ENCODE assay signal across 8 cellular contexts in genomic region chr15:45522931-45523331, GRCh38. TPM values are rescaled to one million over a fixed set of nuclear protein-coding genes. Genes with fewer than 3 reads are reported as not detected.
A peak's percentile ranks its signal among the peaks of the same experiment; 100 is the strongest.
DNase-seq lines count a peak whose midpoint lies in the region; ATAC-seq and TF ChIP-seq lines count a peak whose summit lies in the region.

No MANE protein-coding gene starts in this region.

- ATAC-seq in left lobe of liver (peak; percentile 26), HG03520 (IDR thresholded peaks at IDR 0.05; ENCODE audit: unreplicated experiment) (no peak)

- TF ChIP-seq POLR2A in breast epithelium (IDR thresholded peaks at IDR 0.05) = no peak

- no peaks in the 10 kb centered on the region for H3K4me1 ChIP-seq in breast epithelium
- H3K4me1 ChIP-seq in subcutaneous abdominal adipose tissue (ENCODE audit: control insufficient read depth in 5 of 5, insufficient read depth in 5 of 5, low read length in 5 of 5) = peaks cover 1 to 28% (median 22%) of the 10 kb centered on the region in 5 donors

- no peaks in the 10 kb centered on the region for H3K36me3 ChIP-seq in breast epithelium
- no peaks in the 10 kb centered on the region for H3K36me3 ChIP-seq in subcutaneous abdominal adipose tissue (ENCODE audit: control insufficient read depth in 5 of 5, insufficient read depth in 5 of 5, low read length in 5 of 5)

- H3K27ac ChIP-seq in breast epithelium = peak overlapping the region; percentile 79 to 92
- H3K27ac ChIP-seq in subcutaneous abdominal adipose tissue (ENCODE audit: low read depth, low read length) = peak overlapping the region; percentile 56

- peak overlapping the region; percentile 78 for H3K4me3 ChIP-seq in LNCaP clone FGC (ENCODE audit: low read depth, low read length)
- H3K4me3 ChIP-seq in breast epithelium = peak overlapping the region; percentile 75 to 85 (median 80)
- peak overlapping the region; percentile 67 to 97 (median 88) for H3K4me3 ChIP-seq in subcutaneous abdominal adipose tissue (ENCODE audit: low read depth in 1 of 5, low read length in 5 of 5)

- intact Hi-C loops in breast epithelium (cut with DNase I; ENCODE audit: low total_unique reads) = no loop called here

- no peak for TF ChIP-seq CTCF in LNCaP clone FGC (IDR thresholded peaks at IDR 0.05; ENCODE audit: control insufficient read depth, extremely low read depth, insufficient read depth)
- no peak for TF ChIP-seq CTCF in breast epithelium (IDR thresholded peaks at IDR 0.05)

- H3K9me3 ChIP-seq in breast epithelium = no peaks in the 10 kb centered on the region
- H3K9me3 ChIP-seq in subcutaneous abdominal adipose tissue (ENCODE audit: control insufficient read depth in 5 of 5, low read length in 5 of 5) = no peaks in the 10 kb centered on the region

- in situ Hi-C loops in G401 (cut with HindIII; ENCODE audit: low sequenced_read_pairs) = no loop called here

- DNase-seq in G401 (ENCODE audit: low spot score) = peak; percentile 65
- peak; percentile 80 for DNase-seq in LNCaP clone FGC (ENCODE audit: low read depth)
- peak in 1 of 2 donors; percentile 20 for DNase-seq in breast epithelium (ENCODE audit: low spot score in 2 of 2)
- no peak for DNase-seq in left lobe of liver (ENCODE audit: low spot score)
- DNase-seq in DMS79 treated with DMSO at 0.1 percent for 48 hours (lab: John Stamatoyannopoulos, UW) = no peak
- DNase-seq in GDM1 (lab: John Stamatoyannopoulos, UW) = no peak

- H3K9ac ChIP-seq in subcutaneous abdominal adipose tissue (ENCODE audit: low read length in 5 of 5) = peak overlapping the region in 4 of 5 donors; percentile 48 to 88 (median 73)

- H3K27me3 ChIP-seq in breast epithelium (no peaks in the 10 kb centered on the region), subcutaneous abdominal adipose tissue (ENCODE audit: control insufficient read depth in 5 of 5, insufficient read depth in 4 of 5, low read length in 5 of 5) (no peaks in the 10 kb centered on the region)

RNA-seq across cellular contexts. Expression of gene SLC30A4, which starts 0.4 kb away (rescaled TPM):
- 4.9 and 8.2 TPM in 2 replicates for total RNA-seq in G401 (2014; rRNA removed; shearing (Covaris generic))
- total RNA-seq in breast epithelium (10 to 100 TPM in 1 of 3 donors, 1 to 10 TPM in 2; 5.6 to 11.5 (median 5.9) TPM), left lobe of liver (3.6 TPM)

Comparison
In these comparisons a context has a peak if more than half of its experiments do, and no peak if none do; other contexts are left out.
1. DNase-seq: peak in G401 (single experiment) and LNCaP clone FGC (single experiment); none in left lobe of liver (single experiment), DMS79 treated with DMSO at 0.1 percent for 48 hours (single experiment) and GDM1 (single experiment).
2. Peak in every context shown above with its lines, with median percentiles within 50 percentile points of each other: H3K4me3 ChIP-seq.